Comparison of ENCODE assay signal across 8 cellular contexts in genomic region chr16:85420501-85421337, GRCh38.
A peak's percentile ranks its signal among the peaks of the same experiment; 100 is the strongest.
DNase-seq lines count a peak whose midpoint lies in the region; ATAC-seq and TF ChIP-seq lines count a peak whose summit lies in the region.

No MANE protein-coding gene starts in this region.

- ATAC-seq in activated CD4-positive, CD25-positive, alpha-beta regulatory T cell treated with anti-CD3 and anti-CD28 coated beads, Interleukin-2, amount 50 U/mL, for 24 hours: peak; percentile 75
- ATAC-seq in lung (ENCODE audit: insufficient read depth, low FRiP score): peak; percentile 66

- no peaks in the 10 kb centered on the region for H3K36me3 ChIP-seq in GM06990 (ENCODE audit: control insufficient read depth, insufficient read depth, low read length)
- no peaks in the 10 kb centered on the region for H3K36me3 ChIP-seq in lung (ENCODE audit: control insufficient read depth in 2 of 2, insufficient read depth in 2 of 2, low read length in 2 of 2)

- no peaks in the 10 kb centered on the region for H3K27me3 ChIP-seq in GM06990 (replicated peaks; ENCODE audit: control insufficient read depth, insufficient read depth, low read length)
- no peaks in the 10 kb centered on the region for H3K27me3 ChIP-seq in lung (ENCODE audit: control insufficient read depth, insufficient read depth)

- WGBS in lung, 2 donors: 38 to 42% methylated on average over 42 of the region's 42 CpGs

- H3K27ac ChIP-seq in lung (ENCODE audit: low read depth in 1 of 2, low read length in 1 of 2): no peak overlapping the region

- H3K9me3 ChIP-seq in lung (ENCODE audit: control insufficient read depth in 2 of 2, insufficient read depth in 1 of 2, low read length in 1 of 2): no peaks in the 10 kb centered on the region

- TF ChIP-seq CTCF in GM06990 (IDR thresholded peaks at IDR 0.05; ENCODE audit: insufficient read depth, low read length, poor library complexity, severe bottlenecking) (peak; percentile 84), lung (IDR thresholded peaks at IDR 0.05; ENCODE audit: control extremely low read depth, extremely low read depth) (peak; percentile 99)

- no peak overlapping the region for H3K4me3 ChIP-seq in GM06990 (replicated peaks; ENCODE audit: low read depth, low read length)
- no peak overlapping the region for H3K4me3 ChIP-seq in lung

- DNase-seq in GM06990 (ENCODE audit: extremely low read depth, insufficient read length) (peak; percentile 71), KG1 (lab: John Stamatoyannopoulos, UW) (peak; percentile 71), lung (ENCODE audit: low spot score) (peak; percentile 58), NCI-H146 treated with DMSO at 0.1 percent for 48 hours (lab: John Stamatoyannopoulos, UW; ENCODE audit: unreplicated experiment) (no peak), midbrain (lab: John Stamatoyannopoulos, UW) (no peak)
- peak; percentile 68 for DNase-seq in central memory CD4-positive, alpha-beta T cell
- peak; percentile 49 to 60 for DNase-seq in stimulated activated CD8-positive, alpha-beta memory T cell treated with anti-CD3 and anti-CD28 coated beads, Interleukin-4, amount 100 ng/mL, for 1 hour (ENCODE audit: low read depth in 2 of 2, low spot score in 1 of 2)

- peaks cover 0 to 3% of the 10 kb centered on the region in 2 donors for H3K4me1 ChIP-seq in lung (ENCODE audit: control insufficient read depth in 2 of 2, insufficient read depth in 2 of 2, low read length in 2 of 2)

Comparison
In these comparisons a context has a peak if more than half of its experiments do, and no peak if none do; other contexts are left out.
1. DNase-seq: peak in GM06990 (single experiment), KG1 (single experiment), central memory CD4-positive, alpha-beta T cell (single experiment), lung (single experiment) and stimulated activated CD8-positive, alpha-beta memory T cell treated with anti-CD3 and anti-CD28 coated beads, Interleukin-4, amount 100 ng/mL, for 1 hour (2 of 2); none in NCI-H146 treated with DMSO at 0.1 percent for 48 hours (single experiment) and midbrain (single experiment).